9 cellular contexts compared by ENCODE assay signal in the genomic region with DNA sequence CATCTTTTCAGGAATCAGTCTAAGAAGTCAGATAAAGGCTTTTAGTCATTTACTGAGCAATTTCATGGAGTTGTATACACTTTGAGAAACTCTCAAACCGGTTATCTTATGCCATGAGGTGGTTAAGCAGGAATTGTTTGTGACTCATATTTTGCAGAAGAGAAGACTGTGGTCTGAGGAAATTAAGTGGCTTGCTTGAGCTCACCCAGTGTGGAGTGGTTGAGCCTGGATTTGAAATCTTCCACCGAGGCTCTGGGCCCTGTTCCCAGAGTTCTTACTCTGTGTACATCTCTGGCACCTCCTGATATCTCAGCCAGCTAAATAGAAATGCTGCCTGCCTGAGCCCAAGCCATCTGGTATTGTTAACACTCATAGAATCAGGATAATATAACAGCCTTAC. TPM values are rescaled to one million over a fixed set of nuclear protein-coding genes. Genes with fewer than 3 reads are reported as not detected.
DNase-seq lines count a peak whose midpoint lies in the region; ATAC-seq and TF ChIP-seq lines count a peak whose summit lies in the region.
"Had no signal": no experiment of that assay in that cellular context is flagged by ENCODE, and none has a peak within 500 bp of the region (broad histone marks: within the 10 kb centered on the region; RNA-seq: fewer than 3 reads in every experiment).

No MANE protein-coding gene starts in this region.

- no peak for TF ChIP-seq POLR2A in esophagus squamous epithelium (IDR thresholded peaks at IDR 0.05)

- WGBS in esophagus squamous epithelium, 2 donors, result 18 to 23% methylated on average over 2 of the region's 2 CpGs
- WGBS in psoas muscle, 3 donors, result 41 to 52% (median 42%) methylated on average over 2 of the region's 2 CpGs

- H3K27me3 ChIP-seq in esophagus squamous epithelium, result no peaks in the 10 kb centered on the region
- no peaks in the 10 kb centered on the region for H3K27me3 ChIP-seq in psoas muscle (ENCODE audit: insufficient read depth in 3 of 3, low read length in 2 of 3)
- H3K27me3 ChIP-seq in WERI-Rb-1 (ENCODE audit: insufficient read depth, low read depth, severe bottlenecking), result no peaks in the 10 kb centered on the region
- H3K27me3 ChIP-seq: spleen had no signal

- H3K9me3 ChIP-seq in esophagus squamous epithelium, result no peaks in the 10 kb centered on the region
- no peaks in the 10 kb centered on the region for H3K9me3 ChIP-seq in psoas muscle
- H3K9me3 ChIP-seq in WERI-Rb-1 (ENCODE audit: severe bottlenecking), result no peaks in the 10 kb centered on the region
- H3K9me3 ChIP-seq: spleen had no signal

- peak; percentile 84 for DNase-seq in GM03348 (ENCODE audit: low spot score)
- DNase-seq in NCI-H226, result peak; percentile 97
- DNase-seq in esophagus squamous epithelium (lab: John Stamatoyannopoulos, UW), result no peak
- no peak for DNase-seq in psoas muscle
- DNase-seq in WERI-Rb-1, result no peak
- no peak for DNase-seq in HEK293T (ENCODE audit: extremely low spot score)
- DNase-seq: NCI-H524 treated with DMSO at 0.1 percent for 48 hours, spleen had no signal

- H3K36me3 ChIP-seq in esophagus squamous epithelium (no peaks in the 10 kb centered on the region), psoas muscle (ENCODE audit: insufficient read depth in 1 of 2, low read depth in 1 of 2) (no peaks in the 10 kb centered on the region), WERI-Rb-1 (no peaks in the 10 kb centered on the region)
- H3K36me3 ChIP-seq: spleen had no signal

- H3K27ac ChIP-seq in esophagus squamous epithelium (peak overlapping the region; percentile 56 to 81 (median 74)), psoas muscle (no peak overlapping the region), WERI-Rb-1 (no peak overlapping the region)
- H3K27ac ChIP-seq: spleen had no signal

- TF ChIP-seq CTCF in esophagus squamous epithelium (IDR thresholded peaks at IDR 0.05) (no peak), psoas muscle (IDR thresholded peaks at IDR 0.05) (no peak), WERI-Rb-1 (IDR thresholded peaks at IDR 0.05; ENCODE audit: low read depth, low read length) (no peak)

- intact Hi-C loops in esophagus squamous epithelium (cut with DNase I), result no loop called here
- intact Hi-C loops in psoas muscle (cut with DNase I), result no loop called here

- H3K4me1 ChIP-seq in esophagus squamous epithelium (peaks cover 7 to 55% (median 21%) of the 10 kb centered on the region in 3 donors), psoas muscle (peaks cover 5% of the 10 kb centered on the region)

- CTCF ChIA-PET in HEK293T (lab: Yijun Ruan, JAX), result no interaction called here

- ATAC-seq in psoas muscle, result peak; percentile 62 to 90 (median 84)
- ATAC-seq in GM21717 (IDR thresholded peaks at IDR 0.05; ENCODE audit: unreplicated experiment), result no peak

- H3K4me3 ChIP-seq in esophagus squamous epithelium (no peak overlapping the region), psoas muscle (no peak overlapping the region), WERI-Rb-1 (ENCODE audit: low read depth, low read length) (no peak overlapping the region)
- H3K4me3 ChIP-seq: spleen had no signal

- POLR2A ChIA-PET in HEK293T (lab: Yijun Ruan, JAX), result no interaction called here

TF ChIP-seq in HEK293T, 16 proteins besides CTCF, POLR2A, EP300 and RAD21:
- TF ChIP-seq CTBP1 (IDR thresholded peaks at IDR 0.05; ENCODE audit: borderline replicate concordance) (no peak), ELF4 (IDR thresholded peaks at IDR 0.05) (no peak), SP1 (IDR thresholded peaks at IDR 0.05) (no peak), ARNT (IDR thresholded peaks at IDR 0.05) (no peak), ZNF384 (IDR thresholded peaks at IDR 0.05) (no peak), SUZ12 (IDR thresholded peaks at IDR 0.05) (no peak), BHLHE40 (IDR thresholded peaks at IDR 0.05; ENCODE audit: borderline replicate concordance) (no peak), L3MBTL2 (conservative IDR thresholded peaks at IDR 0.05) (no peak), NFRKB (IDR thresholded peaks at IDR 0.05) (no peak), FOXK2 (IDR thresholded peaks at IDR 0.05) (no peak), HDGF (IDR thresholded peaks at IDR 0.05; ENCODE audit: borderline replicate concordance) (no peak), LEF1 (IDR thresholded peaks at IDR 0.05; ENCODE audit: borderline replicate concordance) (no peak), TARDBP (IDR thresholded peaks at IDR 0.05) (no peak)
- TF ChIP-seq, protein P1, sequence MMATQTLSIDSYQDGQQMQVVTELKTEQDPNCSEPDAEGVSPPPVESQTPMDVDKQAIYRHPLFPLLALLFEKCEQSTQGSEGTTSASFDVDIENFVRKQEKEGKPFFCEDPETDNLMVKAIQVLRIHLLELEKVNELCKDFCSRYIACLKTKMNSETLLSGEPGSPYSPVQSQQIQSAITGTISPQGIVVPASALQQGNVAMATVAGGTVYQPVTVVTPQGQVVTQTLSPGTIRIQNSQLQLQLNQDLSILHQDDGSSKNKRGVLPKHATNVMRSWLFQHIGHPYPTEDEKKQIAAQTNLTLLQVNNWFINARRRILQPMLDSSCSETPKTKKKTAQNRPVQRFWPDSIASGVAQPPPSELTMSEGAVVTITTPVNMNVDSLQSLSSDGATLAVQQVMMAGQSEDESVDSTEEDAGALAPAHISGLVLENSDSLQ (IDR thresholded peaks at IDR 0.05), result no peak

RNA-seq across cellular contexts. Expression of a gene that starts 37.8 kb away (rescaled TPM):
- total RNA-seq in esophagus squamous epithelium (10 to 100 TPM; 30.8 to 94.4 (median 42.6) TPM), psoas muscle (100 to 1,000 TPM; 235 to 524 (median 312) TPM)
- polyA plus RNA-seq in psoas muscle, result 100 to 1,000 TPM in 2 of 3 donors, 10 to 100 TPM in 1; 43.2 to 276 (median 172) TPM

Comparison
In these comparisons a context has a peak if more than half of its experiments do, and no peak if none do; other contexts are left out.
1. DNase-seq: peak in GM03348 (single experiment) and NCI-H226 (single experiment); none in esophagus squamous epithelium (single experiment), psoas muscle (0 of 2), WERI-Rb-1 (single experiment) and HEK293T (single experiment).
2. H3K27ac ChIP-seq: peak in esophagus squamous epithelium (4 of 4); none in psoas muscle (single experiment) and WERI-Rb-1 (single experiment).